ENCODE assay signal across 23 cellular contexts in the genomic region with DNA sequence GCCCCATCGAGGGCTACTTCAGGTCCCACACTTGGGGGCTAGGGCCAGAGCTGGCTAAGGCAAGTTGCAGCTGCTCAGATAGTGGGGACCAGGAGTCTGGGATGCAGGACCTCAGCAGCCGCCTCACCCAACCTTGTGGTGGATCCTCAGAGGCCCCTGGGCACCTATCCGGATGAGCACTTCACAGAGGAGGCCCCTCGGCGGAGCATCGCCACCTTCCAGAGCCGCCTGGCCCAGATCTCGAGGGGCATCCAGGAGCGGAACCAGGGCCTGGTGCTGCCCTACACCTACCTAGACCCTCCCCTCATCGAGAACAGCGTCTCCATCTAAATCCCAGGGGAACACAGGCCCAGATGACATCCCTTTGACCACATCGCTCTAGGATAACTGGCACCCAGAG. TPM values are rescaled to one million over a fixed set of nuclear protein-coding genes. Genes with fewer than 3 reads are reported as not detected.
"Had no signal": no experiment of that assay in that cellular context is flagged by ENCODE, and none has a peak within 500 bp of the region (broad histone marks: within the 10 kb centered on the region; RNA-seq: fewer than 3 reads in every experiment).

No MANE protein-coding gene starts in this region.

- H3K4me3 ChIP-seq: MG63, SJSA1, SK-N-MC had no signal

- H3K36me3 ChIP-seq: MG63, SJSA1 had no signal

- H3K9me3 ChIP-seq: MG63, SJSA1 had no signal

- DNase-seq: Karpas-422, KBM-7, MG63, NCI-H1092, NCI-H1105 treated with DMSO at 0.1 percent for 48 hours, NCI-H1417 treated with DMSO at 0.1 percent for 48 hours, NCI-H146, NCI-H1694 treated with DMSO at 0.1 percent for 48 hours, NCI-H1930, NCI-H2081, NCI-H2107, NCI-H2227 treated with DMSO at 0.1 percent for 48 hours, NCI-H446, NCI-H510A, NCI-H524 treated with DMSO at 0.1 percent for 48 hours, NCI-H69, NCI-H774, Right ventricle myocardium superior, RPMI8226, SIG-M5 had no signal

- H3K27ac ChIP-seq: SJSA1, SK-N-MC had no signal

- H3K4me1 ChIP-seq: SJSA1 had no signal

RNA-seq across cellular contexts. Expression of gene ALOX15B, which starts 9.4 kb away (rescaled TPM):
- total RNA-seq: HT-29, Right ventricle myocardium superior, SJSA1 had no signal

RNA-seq across cellular contexts. Expression of gene ALOX12B, which starts 39.3 kb away (rescaled TPM):
- total RNA-seq: HT-29, Right ventricle myocardium superior, SJSA1 had no signal

RNA-seq across cellular contexts. Expression of gene GUCY2D, which starts 45.8 kb away (rescaled TPM):
- total RNA-seq: Right ventricle myocardium superior, SJSA1 had no signal
